In the genomic region with DNA sequence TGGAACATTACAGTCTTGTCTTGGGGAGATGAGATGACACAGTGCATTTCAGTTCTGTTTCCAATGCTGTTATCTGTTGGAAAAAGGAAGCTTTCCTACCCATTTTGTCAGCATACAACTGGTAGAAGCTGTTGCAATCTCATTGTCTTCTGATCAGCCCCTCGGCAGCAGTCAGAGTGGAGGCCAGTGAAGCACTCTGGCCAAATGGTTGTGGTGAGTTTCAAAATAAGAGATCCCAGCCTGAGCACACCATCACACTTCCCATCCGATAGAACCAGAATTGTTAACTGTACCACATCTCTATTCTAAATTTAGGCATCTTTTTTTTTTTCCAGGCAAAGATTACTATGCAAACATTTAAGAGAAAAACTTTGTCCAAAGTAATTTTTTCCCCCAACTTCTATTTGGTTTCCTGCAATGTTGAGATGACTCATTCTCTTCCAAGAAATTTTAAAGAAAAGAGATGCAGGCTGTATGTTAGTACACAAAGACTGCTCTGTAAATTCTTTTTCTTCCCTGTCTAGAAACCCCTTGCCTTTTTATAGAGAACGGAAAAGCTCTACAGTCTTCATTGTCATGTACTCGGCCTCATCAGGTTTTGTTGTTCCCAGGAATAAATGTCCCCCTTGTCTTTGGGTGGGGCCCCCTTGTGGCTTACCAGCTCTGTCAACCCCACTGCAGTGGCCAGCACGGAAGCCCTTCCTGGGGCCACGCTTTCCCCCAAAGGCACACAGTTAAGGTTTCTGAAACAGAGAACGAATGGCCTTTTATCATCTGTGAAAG, we compare ENCODE assay signal across 7 cellular contexts.
DNase-seq lines count a peak whose midpoint lies in the region; ATAC-seq, FAIRE-seq and TF ChIP-seq lines count a peak whose summit lies in the region.
"Not testable (repeated sequence)": the region's sequence is repeated elsewhere in the genome, so short reads cannot be mapped to it uniquely, and the experiment has no call there.

No MANE protein-coding gene starts in this region.

- TF ChIP-seq EP300 in K562 (IDR thresholded peaks at IDR 0.05; ENCODE audit: low read length), result not testable (repeated sequence)

- H3K36me3 Mint-ChIP-seq in T-helper 2 cell treated with Interferon-gamma antibody and Interleukin-4, amounts not matched to agents 5 μg/mL and 100 μg/mL, for 36 hours (ENCODE audit: low read depth); activated T-cell treated with anti-CD3 and anti-CD28 coated beads, Interleukin-2, amount 50 U/mL, for 24 hours (ENCODE audit: low read depth); naive thymus-derived CD4-positive, alpha-beta T cell; stimulated activated effector memory CD8-positive, alpha-beta T cell treated with anti-CD3 and anti-CD28 coated beads, Interleukin-12 subunit alpha, Interleukin-12 subunit beta, amount 100 ng/mL, for 72 hours: not testable (repeated sequence)

- H3K27ac ChIP-seq in HCT116 (ENCODE audit: low read depth, low read length); naive thymus-derived CD4-positive, alpha-beta T cell (ENCODE audit: low read depth, low read length): not testable (repeated sequence)
- 0 out of 3 replicates have a peak overlapping the region, but pooled peaks have one; percentile 19 for H3K27ac ChIP-seq in K562 (ENCODE audit: extremely low read depth, low read depth, low read length)

- intact Hi-C loops in HCT116 (cut with micrococcal nuclease); K562 (cut with micrococcal nuclease); left ventricle myocardium superior (cut with micrococcal nuclease); naive thymus-derived CD4-positive, alpha-beta T cell (cut with micrococcal nuclease): not testable (repeated sequence)

- not testable (repeated sequence) for H3K4me3 Mint-ChIP-seq in T-helper 2 cell treated with Interferon-gamma antibody and Interleukin-4, amounts not matched to agents 5 μg/mL and 100 μg/mL, for 36 hours; activated T-cell treated with anti-CD3 and anti-CD28 coated beads, Interleukin-2, amount 50 U/mL, for 24 hours; stimulated activated effector memory CD8-positive, alpha-beta T cell treated with anti-CD3 and anti-CD28 coated beads, Interleukin-12 subunit alpha, Interleukin-12 subunit beta, amount 100 ng/mL, for 72 hours
- peak overlapping the region in 1 of 10 donors; percentile 25 for H3K4me3 Mint-ChIP-seq in naive thymus-derived CD4-positive, alpha-beta T cell

- not testable (repeated sequence) for H3K4me3 ChIP-seq in HCT116 (replicated peaks in 1 of 2; ENCODE audit: low read depth in 1 of 2, low read length in 2 of 2); K562; naive thymus-derived CD4-positive, alpha-beta T cell (ENCODE audit: low read length)

- H4K20me1 ChIP-seq in HCT116 (ENCODE audit: insufficient read depth); K562 (replicated peaks; ENCODE audit: control insufficient read depth, insufficient read depth, low read length): not testable (repeated sequence)

- not testable (repeated sequence) for H3K27me3 ChIP-seq in HCT116 (ENCODE audit: insufficient read depth, low read length); K562 (ENCODE audit: control insufficient read depth in 2 of 2, insufficient read depth in 2 of 2, low read length in 2 of 2); naive thymus-derived CD4-positive, alpha-beta T cell (ENCODE audit: control insufficient read depth in 2 of 2, insufficient read depth in 2 of 2, low read length in 2 of 2)

- H3K9me1 ChIP-seq in K562 (ENCODE audit: control insufficient read depth, insufficient read depth, low read length), result not testable (repeated sequence)

- ATAC-seq in HCT116 (peak; percentile 42; the same call in 1 of the 2 replicates), K562 (peak; percentile 87), left ventricle myocardium superior (peak; percentile 83)
- peak; percentile 44 for ATAC-seq in naive thymus-derived CD4-positive, alpha-beta T cell
- peak; percentile 53 for ATAC-seq in stimulated activated effector memory CD8-positive, alpha-beta T cell treated with anti-CD3 and anti-CD28 coated beads, Interleukin-12 subunit alpha, Interleukin-12 subunit beta, amount 100 ng/mL, for 72 hours

- in situ Hi-C loops in K562 (cut with MboI), result not testable (repeated sequence)

- not testable (repeated sequence) for FAIRE-seq in K562 (lab: Jason Lieb, UNC)

- not testable (repeated sequence) for H3K79me2 ChIP-seq in HCT116 (ENCODE audit: insufficient read depth, low read length); K562 (ENCODE audit: control insufficient read depth, insufficient read depth, low read length)

- not testable (repeated sequence) for H3K27me3 Mint-ChIP-seq in T-helper 2 cell treated with Interferon-gamma antibody and Interleukin-4, amounts not matched to agents 5 μg/mL and 100 μg/mL, for 36 hours (ENCODE audit: low read depth); activated T-cell treated with anti-CD3 and anti-CD28 coated beads, Interleukin-2, amount 50 U/mL, for 24 hours; naive thymus-derived CD4-positive, alpha-beta T cell

- not testable (repeated sequence) for H3K36me3 ChIP-seq in HCT116 (ENCODE audit: control insufficient read depth in 1 of 2, insufficient read depth in 2 of 2, low read length in 2 of 2); K562 (ENCODE audit: control insufficient read depth, insufficient read depth, low read length); naive thymus-derived CD4-positive, alpha-beta T cell (ENCODE audit: control insufficient read depth in 2 of 3, insufficient read depth in 3 of 3, low read length in 3 of 3)

- POLR2A ChIA-PET in HCT116 (lab: Charles Lee); K562 (lab: Yijun Ruan, JAX); naive thymus-derived CD4-positive, alpha-beta T cell (lab: Charles Lee): not testable (repeated sequence)

- TF ChIP-seq POLR2A in HCT116 (IDR thresholded peaks at IDR 0.05; ENCODE audit: borderline replicate concordance, extremely low read depth, insufficient read depth, insufficient read length); K562 (conservative IDR thresholded peaks at IDR 0.05): not testable (repeated sequence)

- 7% methylated on average over 1 of the region's 7 CpGs for WGBS in K562 (ENCODE audit: insufficient coverage, low coverage, missing lambda C conversion rate)

- H3K9me3 Mint-ChIP-seq in T-helper 2 cell treated with Interferon-gamma antibody and Interleukin-4, amounts not matched to agents 5 μg/mL and 100 μg/mL, for 36 hours; activated T-cell treated with anti-CD3 and anti-CD28 coated beads, Interleukin-2, amount 50 U/mL, for 24 hours; naive thymus-derived CD4-positive, alpha-beta T cell; stimulated activated effector memory CD8-positive, alpha-beta T cell treated with anti-CD3 and anti-CD28 coated beads, Interleukin-12 subunit alpha, Interleukin-12 subunit beta, amount 100 ng/mL, for 72 hours: not testable (repeated sequence)

- H3K4me2 ChIP-seq in HCT116 (ENCODE audit: low read length); K562 (ENCODE audit: insufficient read depth, low read length): not testable (repeated sequence)

- CTCF ChIA-PET in HCT116 (lab: Charles Lee); K562 (lab: Yijun Ruan, JAX; ENCODE audit: low intra/inter-chr PET ratio); naive thymus-derived CD4-positive, alpha-beta T cell (lab: Charles Lee): not testable (repeated sequence)

- DNase-seq in HCT116 (ENCODE audit: low read depth, low spot score); T-helper 2 cell treated with Interferon-gamma antibody and Interleukin-4, amounts not matched to agents 5 μg/mL and 100 μg/mL, for 36 hours (ENCODE audit: low spot score); activated T-cell treated with anti-CD3 and anti-CD28 coated beads, Interleukin-2, amount 50 U/mL, for 24 hours; K562 (ENCODE audit: extremely low read depth in 1 of 4, low spot score in 3 of 4); left ventricle myocardium superior; naive thymus-derived CD4-positive, alpha-beta T cell; stimulated activated effector memory CD8-positive, alpha-beta T cell treated with anti-CD3 and anti-CD28 coated beads, Interleukin-12 subunit alpha, Interleukin-12 subunit beta, amount 100 ng/mL, for 72 hours (ENCODE audit: low spot score in 2 of 2): not testable (repeated sequence)

- not testable (repeated sequence) for H3K4me1 ChIP-seq in HCT116 (ENCODE audit: control insufficient read depth in 1 of 2, insufficient read depth in 2 of 2, low read length in 2 of 2); K562 (replicated peaks in 1 of 2; ENCODE audit: control insufficient read depth in 2 of 2, insufficient read depth in 2 of 2, low read length in 2 of 2); naive thymus-derived CD4-positive, alpha-beta T cell (ENCODE audit: control insufficient read depth in 2 of 2, insufficient read depth in 2 of 2, low read length in 2 of 2)

- H3K9me3 ChIP-seq in HCT116 (ENCODE audit: control insufficient read depth in 1 of 2, insufficient read depth in 1 of 2, low read depth in 1 of 2, low read length in 2 of 2); K562 (replicated peaks; ENCODE audit: control insufficient read depth, insufficient read depth, low read depth, low read length); naive thymus-derived CD4-positive, alpha-beta T cell (ENCODE audit: control insufficient read depth in 2 of 3, low read length in 3 of 3): not testable (repeated sequence)

- not testable (repeated sequence) for H3K4me1 Mint-ChIP-seq in T-helper 2 cell treated with Interferon-gamma antibody and Interleukin-4, amounts not matched to agents 5 μg/mL and 100 μg/mL, for 36 hours (ENCODE audit: low read depth); activated T-cell treated with anti-CD3 and anti-CD28 coated beads, Interleukin-2, amount 50 U/mL, for 24 hours (ENCODE audit: low read depth); naive thymus-derived CD4-positive, alpha-beta T cell; stimulated activated effector memory CD8-positive, alpha-beta T cell treated with anti-CD3 and anti-CD28 coated beads, Interleukin-12 subunit alpha, Interleukin-12 subunit beta, amount 100 ng/mL, for 72 hours

- TF ChIP-seq CTCF in HCT116 (IDR thresholded peaks at IDR 0.05 in 2 of 3, conservative IDR thresholded peaks at IDR 0.05 in 1 of 3; ENCODE audit: borderline replicate concordance in 1 of 3, insufficient read depth in 1 of 3, low read depth in 2 of 3, low read length in 2 of 3); K562 (IDR thresholded peaks at IDR 0.05 in 2 of 3, conservative IDR thresholded peaks at IDR 0.05 in 1 of 3; ENCODE audit: insufficient read depth in 2 of 3, low read depth in 1 of 3, low read length in 3 of 3): not testable (repeated sequence)

- BruUV-seq in HCT116 (replicated peaks; lab: Mats Ljungman, UMichigan); K562 (replicated peaks; lab: Mats Ljungman, UMichigan): not testable (repeated sequence)

- H2AFZ ChIP-seq in HCT116 (ENCODE audit: low read depth, low read length, poor library complexity, severe bottlenecking); K562 (ENCODE audit: low read depth, low read length): not testable (repeated sequence)

- H3K9me2 ChIP-seq in HCT116 (ENCODE audit: insufficient read depth), result not testable (repeated sequence)

- TF ChIP-seq RAD21 in HCT116 (IDR thresholded peaks at IDR 0.05; ENCODE audit: low read depth); K562 (CRISPR knock-in tag; conservative IDR thresholded peaks at IDR 0.05 in 1 of 2, IDR thresholded peaks at IDR 0.05 in 1 of 2): not testable (repeated sequence)

- H3K27ac Mint-ChIP-seq in T-helper 2 cell treated with Interferon-gamma antibody and Interleukin-4, amounts not matched to agents 5 μg/mL and 100 μg/mL, for 36 hours, result peak overlapping the region; percentile 67
- peak overlapping the region; percentile 78 for H3K27ac Mint-ChIP-seq in activated T-cell treated with anti-CD3 and anti-CD28 coated beads, Interleukin-2, amount 50 U/mL, for 24 hours
- H3K27ac Mint-ChIP-seq in naive thymus-derived CD4-positive, alpha-beta T cell, result peak overlapping the region in 1 of 9 donors; percentile 71
- not testable (repeated sequence) for H3K27ac Mint-ChIP-seq in stimulated activated effector memory CD8-positive, alpha-beta T cell treated with anti-CD3 and anti-CD28 coated beads, Interleukin-12 subunit alpha, Interleukin-12 subunit beta, amount 100 ng/mL, for 72 hours

- H3K9ac ChIP-seq in HCT116 (ENCODE audit: low read length); K562 (ENCODE audit: insufficient read depth in 1 of 2, low read depth in 2 of 2, low read length in 2 of 2): not testable (repeated sequence)

- RAD21 ChIA-PET in HCT116 (lab: Charles Lee; ENCODE audit: low non-redundant PET in 1 of 2, low total read pairs in 2 of 2, uncharacterized antibody in 2 of 2, unreplicated experiment in 2 of 2), result not testable (repeated sequence)
